17 cellular contexts compared by ENCODE assay signal in genomic region chr9:128657796-128658195, GRCh38. TPM values are rescaled to one million over a fixed set of nuclear protein-coding genes. Genes with fewer than 3 reads are reported as not detected.
A peak's percentile ranks its signal among the peaks of the same experiment; 100 is the strongest.
DNase-seq lines count a peak whose midpoint lies in the region; ATAC-seq and TF ChIP-seq lines count a peak whose summit lies in the region.
"Had no signal": no experiment of that assay in that cellular context is flagged by ENCODE, and none has a peak within 500 bp of the region (broad histone marks: within the 10 kb centered on the region; RNA-seq: fewer than 3 reads in every experiment).

No MANE protein-coding gene starts in this region.

- no peak for TF ChIP-seq CTCF in 22Rv1 (IDR thresholded peaks at IDR 0.05)
- no peak for TF ChIP-seq CTCF in WERI-Rb-1 (IDR thresholded peaks at IDR 0.05; ENCODE audit: low read depth, low read length)
- TF ChIP-seq CTCF in hepatocyte (IDR thresholded peaks at IDR 0.05; ENCODE audit: poor library complexity), result no peak
- TF ChIP-seq CTCF in prostate gland (IDR thresholded peaks at IDR 0.05), result no peak

- H3K36me3 ChIP-seq in CD4-positive, CD25-positive, alpha-beta regulatory T cell (ENCODE audit: control insufficient read depth, insufficient read depth, low read length), result no peaks in the 10 kb centered on the region
- H3K36me3 ChIP-seq in WERI-Rb-1 (peaks cover 19% of the 10 kb centered on the region), hepatocyte (replicated peaks; ENCODE audit: insufficient read depth, low read depth) (no peaks in the 10 kb centered on the region), aorta (ENCODE audit: control insufficient read depth in 1 of 2, insufficient read depth in 2 of 2, low read length in 1 of 2) (no peaks in the 10 kb centered on the region), prostate gland (no peaks in the 10 kb centered on the region)
- H3K36me3 ChIP-seq: ascending aorta, thyroid gland had no signal

- H3K36me3 Mint-ChIP-seq in CD4-positive, CD25-positive, alpha-beta regulatory T cell, result no peaks in the 10 kb centered on the region

- H3K4me1 Mint-ChIP-seq in CD4-positive, CD25-positive, alpha-beta regulatory T cell, result peaks cover 3 to 9% (median 7%) of the 10 kb centered on the region in 4 donors

- H3K4me3 Mint-ChIP-seq in CD4-positive, CD25-positive, alpha-beta regulatory T cell, result peak overlapping the region in 3 of 4 donors; percentile 85 to 94 (median 93)

- no peak overlapping the region for H3K4me2 ChIP-seq in hepatocyte

- peaks cover 5% of the 10 kb centered on the region for H3K4me1 ChIP-seq in CD4-positive, CD25-positive, alpha-beta regulatory T cell (ENCODE audit: control insufficient read depth, insufficient read depth, low read length, poor library complexity, severe bottlenecking)
- no peaks in the 10 kb centered on the region for H3K4me1 ChIP-seq in hepatocyte (ENCODE audit: insufficient read depth)
- no peaks in the 10 kb centered on the region for H3K4me1 ChIP-seq in aorta (ENCODE audit: control insufficient read depth in 1 of 2, insufficient read depth in 2 of 2, low read length in 2 of 2)
- H3K4me1 ChIP-seq in prostate gland (replicated peaks), result no peaks in the 10 kb centered on the region

- TF ChIP-seq POLR2A in prostate gland (IDR thresholded peaks at IDR 0.05), result no peak

- no peak overlapping the region for H2AFZ ChIP-seq in hepatocyte

- H3K27ac Mint-ChIP-seq in CD4-positive, CD25-positive, alpha-beta regulatory T cell, result peak overlapping the region in 1 of 3 donors; percentile 100

- no peak overlapping the region for H3K4me3 ChIP-seq in CD4-positive, CD25-positive, alpha-beta regulatory T cell (ENCODE audit: low read depth, low read length)
- no peak overlapping the region for H3K4me3 ChIP-seq in WERI-Rb-1 (ENCODE audit: low read depth, low read length)
- H3K4me3 ChIP-seq in hepatocyte, result no peak overlapping the region
- no peak overlapping the region for H3K4me3 ChIP-seq in aorta (ENCODE audit: low read length in 2 of 2)
- no peak overlapping the region for H3K4me3 ChIP-seq in prostate gland

- 96% methylated on average over 3 of the region's 3 CpGs for WGBS in hepatocyte (ENCODE audit: low lambda C conversion rate, missing lambda C conversion rate)
- WGBS in aorta, 2 donors, result 95% methylated on average over 3 of the region's 3 CpGs
- 94% methylated on average over 3 of the region's 3 CpGs for WGBS in prostate gland

- H3K9me2 ChIP-seq in hepatocyte (replicated peaks; ENCODE audit: insufficient read depth), result no peaks in the 10 kb centered on the region

- no peaks in the 10 kb centered on the region for H4K20me1 ChIP-seq in hepatocyte (ENCODE audit: insufficient read depth, poor library complexity, severe bottlenecking)

- H3K27me3 Mint-ChIP-seq in CD4-positive, CD25-positive, alpha-beta regulatory T cell, result no peaks in the 10 kb centered on the region

- H3K27ac ChIP-seq in 22Rv1 (peak overlapping the region; percentile 98), WERI-Rb-1 (peak overlapping the region; percentile 100), hepatocyte (peak overlapping the region; percentile 99), aorta (ENCODE audit: low read depth in 1 of 2, low read length in 2 of 2) (no peak overlapping the region), prostate gland (no peak overlapping the region)
- H3K27ac ChIP-seq in CD4-positive, CD25-positive, alpha-beta regulatory T cell (ENCODE audit: insufficient read depth, low read length, poor library complexity, severe bottlenecking), result no peak overlapping the region

- no peaks in the 10 kb centered on the region for H3K9me3 ChIP-seq in CD4-positive, CD25-positive, alpha-beta regulatory T cell (ENCODE audit: control insufficient read depth in 2 of 2, low read length in 2 of 2)
- no peaks in the 10 kb centered on the region for H3K9me3 ChIP-seq in WERI-Rb-1 (ENCODE audit: severe bottlenecking)
- no peaks in the 10 kb centered on the region for H3K9me3 ChIP-seq in hepatocyte (ENCODE audit: low read depth)
- no peaks in the 10 kb centered on the region for H3K9me3 ChIP-seq in aorta (ENCODE audit: control insufficient read depth, low read length)
- no peaks in the 10 kb centered on the region for H3K9me3 ChIP-seq in prostate gland
- H3K9me3 ChIP-seq: ascending aorta, thyroid gland had no signal

- H3K9me3 Mint-ChIP-seq in CD4-positive, CD25-positive, alpha-beta regulatory T cell, result no peaks in the 10 kb centered on the region

- intact Hi-C loops in aorta (cut with DNase I), result loop anchor here in 1 of 2 donors (2.0 kb wide), 1 partner anchor 31 kb away; the partner anchor contains the start of gene SET
- intact Hi-C loops in prostate gland (cut with DNase I), result loop anchor here (2.0 kb wide), 1 partner anchor 31 kb away; the partner anchor contains the start of gene SET

- DNase-seq in CD4-positive, CD25-positive, alpha-beta regulatory T cell, result no peak
- no peak for DNase-seq in WERI-Rb-1
- no peak for DNase-seq in hepatocyte (ENCODE audit: low spot score)
- no peak for DNase-seq in aorta
- no peak for DNase-seq in prostate gland (ENCODE audit: low spot score)
- no peak for DNase-seq in stimulated activated naive CD4-positive, alpha-beta T cell treated with Interleukin-2 at 50 U/mL for 16 hours (lab: John Stamatoyannopoulos, UW)
- DNase-seq: activated CD4-positive, alpha-beta T cell treated with anti-CD3 and anti-CD28 coated beads, Interleukin-2, amount 50 U/mL, for 4 hours; AML-193; NCI-H1436 treated with DMSO at 0.1 percent for 48 hours; NCI-H226; nucleus accumbens; stimulated activated CD4-positive, alpha-beta T cell treated with anti-CD3 and anti-CD28 coated beads, Interleukin-4, amount 100 ng/mL, for 1 hour; thyroid gland had no signal

- ATAC-seq in CD4-positive, CD25-positive, alpha-beta regulatory T cell (ENCODE audit: low read depth in 2 of 2), result no peak
- no peak for ATAC-seq in aorta (ENCODE audit: low FRiP score)
- no peak for ATAC-seq in GM21737 (IDR thresholded peaks at IDR 0.05; ENCODE audit: unreplicated experiment)
- ATAC-seq: Right ventricle myocardium inferior had no signal

- no peaks in the 10 kb centered on the region for H3K27me3 ChIP-seq in CD4-positive, CD25-positive, alpha-beta regulatory T cell (ENCODE audit: control insufficient read depth, insufficient read depth, low read length)
- H3K27me3 ChIP-seq in WERI-Rb-1 (ENCODE audit: insufficient read depth, low read depth, severe bottlenecking) (no peaks in the 10 kb centered on the region), hepatocyte (no peaks in the 10 kb centered on the region), aorta (ENCODE audit: control insufficient read depth in 1 of 2, insufficient read depth in 2 of 2, low read length in 1 of 2) (no peaks in the 10 kb centered on the region), prostate gland (replicated peaks; ENCODE audit: insufficient read depth) (no peaks in the 10 kb centered on the region)
- H3K27me3 ChIP-seq: ascending aorta, thyroid gland had no signal

- H3K79me2 ChIP-seq in hepatocyte, result peaks cover 14% of the 10 kb centered on the region

RNA-seq across cellular contexts. Expression of gene DYNC2I2, which starts 1.1 kb away (rescaled TPM):
- 3.6 TPM for total RNA-seq in CD4-positive, CD25-positive, alpha-beta regulatory T cell
- 10 to 100 TPM in 1 of 4 donors, 1 to 10 TPM in 3; 2.3 to 10.2 (median 5.1) TPM for polyA plus RNA-seq in CD4-positive, CD25-positive, alpha-beta regulatory T cell
- 32.4 and 39.9 TPM in 2 replicates for total RNA-seq in hepatocyte
- 78.7 and 91.8 TPM in 2 replicates for polyA plus RNA-seq in hepatocyte
- 10 to 100 TPM in 1 of 2 donors, 1 to 10 TPM in 1; 9.0 to 15.3 TPM for total RNA-seq in aorta
- 10 to 100 TPM; 20.2 to 55.3 TPM for polyA plus RNA-seq in aorta
- 10 to 100 TPM; 66.1 to 80.1 TPM for total RNA-seq in prostate gland

RNA-seq across cellular contexts. Expression of gene SET, which starts 31.2 kb away (rescaled TPM):
- 226 TPM for total RNA-seq in CD4-positive, CD25-positive, alpha-beta regulatory T cell
- 100 to 1,000 TPM; 123 to 200 (median 154) TPM for polyA plus RNA-seq in CD4-positive, CD25-positive, alpha-beta regulatory T cell
- 343 and 416 TPM in 2 replicates for total RNA-seq in hepatocyte
- polyA plus RNA-seq in hepatocyte, result 213 and 217 TPM in 2 replicates
- 100 to 1,000 TPM; 190 to 195 TPM for total RNA-seq in aorta
- 100 to 1,000 TPM in 1 of 2 donors, 10 to 100 TPM in 1; 98.5 to 167 TPM for polyA plus RNA-seq in aorta
- 100 to 1,000 TPM; 138 to 150 TPM for total RNA-seq in prostate gland

RNA-seq across cellular contexts. Expression of gene PKN3, which starts 44.5 kb away (rescaled TPM):
- 2.6 TPM for total RNA-seq in CD4-positive, CD25-positive, alpha-beta regulatory T cell
- under 1 TPM in 3 of 4 donors, not detected in 1; 0.69 to 0.96 (median 0.70) TPM for polyA plus RNA-seq in CD4-positive, CD25-positive, alpha-beta regulatory T cell
- 4.0 and 4.5 TPM in 2 replicates for total RNA-seq in hepatocyte
- 3.7 and 9.4 TPM in 2 replicates for polyA plus RNA-seq in hepatocyte
- 10 to 100 TPM in 1 of 2 donors, 1 to 10 TPM in 1; 7.1 to 11.1 TPM for total RNA-seq in aorta
- 1 to 10 TPM; 1.3 to 2.5 TPM for polyA plus RNA-seq in aorta
- total RNA-seq in prostate gland, result 1 to 10 TPM; 4.4 to 6.1 TPM

Comparison
In these comparisons a context has a peak if more than half of its experiments do, and no peak if none do; other contexts are left out.
1. H3K27ac ChIP-seq: peak in 22Rv1 (single experiment), WERI-Rb-1 (single experiment) and hepatocyte (single experiment); none in CD4-positive, CD25-positive, alpha-beta regulatory T cell (single experiment), aorta (0 of 2) and prostate gland (0 of 2).